ENCODE assay signal across 8 cellular contexts in the genomic region with DNA sequence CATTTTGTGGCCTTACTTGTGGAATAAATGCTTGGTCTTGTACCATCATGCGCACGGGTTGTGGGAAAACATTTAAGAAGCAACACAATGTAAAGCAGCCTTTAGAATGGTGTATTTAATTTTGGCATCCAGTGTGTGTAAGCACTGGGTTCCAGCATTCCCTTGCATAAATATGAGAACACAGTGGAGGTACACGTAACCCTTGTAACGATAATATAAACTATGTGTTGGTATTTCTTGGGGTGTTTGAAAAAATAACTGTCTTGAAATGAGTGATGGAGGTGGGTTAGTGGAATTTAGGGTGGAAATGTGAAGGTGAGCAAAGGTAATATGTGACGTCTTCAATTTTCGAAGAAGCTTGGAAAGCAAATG. TPM values are rescaled to one million over a fixed set of nuclear protein-coding genes. Genes with fewer than 3 reads are reported as not detected.
DNase-seq lines count a peak whose midpoint lies in the region; ATAC-seq, FAIRE-seq and TF ChIP-seq lines count a peak whose summit lies in the region.

No MANE protein-coding gene starts in this region.

- no peaks in the 10 kb centered on the region for H3K27me3 ChIP-seq in CD4-positive, alpha-beta T cell (ENCODE audit: control insufficient read depth, insufficient read depth, low read length)
- no peaks in the 10 kb centered on the region for H3K27me3 ChIP-seq in PC-3 (ENCODE audit: low read length)
- no peaks in the 10 kb centered on the region for H3K27me3 ChIP-seq in endothelial cell of umbilical vein (ENCODE audit: control insufficient read depth in 2 of 2, insufficient read depth in 2 of 2, low read length in 2 of 2)
- H3K27me3 ChIP-seq in neutrophil: peaks cover 38% of the 10 kb centered on the region

- BruUV-seq in PC-3 (replicated peaks; lab: Mats Ljungman, UMichigan) (TSS peak; percentile 26), endothelial cell of umbilical vein (replicated peaks; lab: Mats Ljungman, UMichigan) (TSS peak; percentile 18)

- H3K27ac ChIP-seq in CD4-positive, alpha-beta T cell (ENCODE audit: low read depth, low read length): no peak overlapping the region
- H3K27ac ChIP-seq in PC-3 (ENCODE audit: low read length) (peak overlapping the region; percentile 45), endothelial cell of umbilical vein (ENCODE audit: insufficient read depth, low read depth, low read length) (peak overlapping the region; percentile 4), neutrophil (no peak overlapping the region)

- H3K9me2 ChIP-seq in PC-3 (replicated peaks; ENCODE audit: low read length): no peaks in the 10 kb centered on the region

- no peaks in the 10 kb centered on the region for H3K9me3 Mint-ChIP-seq in CD4-positive, alpha-beta T cell

- intact Hi-C loops in CD4-positive, alpha-beta T cell (cut with DNase I, micrococcal nuclease): loop anchor here in 1 of 2 experiments (10.0 kb wide), 1 partner anchor 1020 kb away; a partner anchor contains a TSS
- intact Hi-C loops in PC-3 (cut with micrococcal nuclease) (no loop called here), endothelial cell of umbilical vein (cut with micrococcal nuclease) (loop anchor here (2.0 kb wide), 1 partner anchor 62 kb away; no protein-coding TSS in a partner anchor)

- H3K9me3 ChIP-seq in CD4-positive, alpha-beta T cell (ENCODE audit: control insufficient read depth, low read length): no peaks in the 10 kb centered on the region
- H3K9me3 ChIP-seq in PC-3 (ENCODE audit: low read length) (no peaks in the 10 kb centered on the region), endothelial cell of umbilical vein (replicated peaks; ENCODE audit: control insufficient read depth, insufficient read depth, low read length) (no peaks in the 10 kb centered on the region), neutrophil (no peaks in the 10 kb centered on the region)

- CTCF ChIA-PET in CD4-positive, alpha-beta T cell (lab: Charles Lee): no interaction called here
- CTCF ChIA-PET in PC-3 (lab: Charles Lee) (no interaction called here), endothelial cell of umbilical vein (lab: Charles Lee) (interaction anchor here (1.0 to 2.3 kb wide), 3 partner anchors 12 to 45 kb away, joined by 3 to 12 read pairs (median 4); no protein-coding TSS in a partner anchor)

- FAIRE-seq in endothelial cell of umbilical vein (lab: Jason Lieb, UNC) (no peak), HTR-8/SVneo (lab: Jason Lieb, UNC) (no peak)

- TF ChIP-seq CTCF in CD4-positive, alpha-beta T cell (IDR thresholded peaks at IDR 0.05): no peak
- TF ChIP-seq CTCF in PC-3 (conservative IDR thresholded peaks at IDR 0.05; ENCODE audit: low read depth, low read length): no peak
- no peak for TF ChIP-seq CTCF in endothelial cell of umbilical vein (IDR thresholded peaks at IDR 0.05; ENCODE audit: extremely low read depth in 1 of 2, insufficient read depth in 1 of 2, low read depth in 1 of 2, low read length in 2 of 2)
- no peak for TF ChIP-seq CTCF in neutrophil (IDR thresholded peaks at IDR 0.05)

- no peaks in the 10 kb centered on the region for H3K9me1 ChIP-seq in endothelial cell of umbilical vein (replicated peaks; ENCODE audit: control insufficient read depth, extremely low read depth, insufficient read depth, low read length)

- H3K9ac ChIP-seq in PC-3 (ENCODE audit: low read length) (peak overlapping the region; percentile 75), endothelial cell of umbilical vein (replicated peaks; ENCODE audit: extremely low read depth, insufficient read depth, low read length) (peak overlapping the region; percentile 45)

- no peak for TF ChIP-seq POLR2A in endothelial cell of umbilical vein (IDR thresholded peaks at IDR 0.05; ENCODE audit: low read depth, low read length)

- no peaks in the 10 kb centered on the region for H3F3A ChIP-seq in PC-3 (ENCODE audit: low read length, unreplicated experiment)

- H3K79me2 ChIP-seq in PC-3 (ENCODE audit: low read length): peaks cover 63% of the 10 kb centered on the region
- H3K79me2 ChIP-seq in endothelial cell of umbilical vein (ENCODE audit: control insufficient read depth, insufficient read depth, low read length): peaks cover 51% of the 10 kb centered on the region

- no peaks in the 10 kb centered on the region for H3K27me3 Mint-ChIP-seq in CD4-positive, alpha-beta T cell

- dilution Hi-C loops in endothelial cell of umbilical vein (cut with MboI; ENCODE audit: extremely low pct_ligation_motif_present, low sequenced_read_pairs): no loop called here

- H3K4me1 Mint-ChIP-seq in CD4-positive, alpha-beta T cell (ENCODE audit: low read depth): peaks cover 56% of the 10 kb centered on the region

- H3K36me3 ChIP-seq in PC-3 (ENCODE audit: low read depth, low read length) (peaks cover 11% of the 10 kb centered on the region; the same call in 1 of the 2 replicates), endothelial cell of umbilical vein (ENCODE audit: control insufficient read depth in 2 of 2, extremely low read depth in 1 of 2, insufficient read depth in 2 of 2, low read length in 2 of 2) (peaks cover 0 to 3% of the 10 kb centered on the region in 2 experiments), neutrophil (no peaks in the 10 kb centered on the region)

- peak overlapping the region; percentile 85 for H3K4me2 ChIP-seq in PC-3 (ENCODE audit: low read length)
- peak overlapping the region; percentile 57 for H3K4me2 ChIP-seq in endothelial cell of umbilical vein (ENCODE audit: insufficient read depth, low read length)

- ATAC-seq in CD4-positive, alpha-beta T cell (ENCODE audit: poor library complexity): no peak
- ATAC-seq in PC-3: no peak

- H3K4me1 ChIP-seq in PC-3 (ENCODE audit: insufficient read depth, low read length) (peaks cover 24% of the 10 kb centered on the region), endothelial cell of umbilical vein (ENCODE audit: control insufficient read depth, extremely low read depth, insufficient read depth, low read length) (peaks cover 9% of the 10 kb centered on the region), neutrophil (ENCODE audit: control insufficient read depth in 1 of 2, insufficient read depth in 1 of 2, low read depth in 1 of 2, low read length in 1 of 2) (peaks cover 15 to 20% of the 10 kb centered on the region in 2 experiments)

- peak overlapping the region; percentile 97 for H3K4me3 Mint-ChIP-seq in CD4-positive, alpha-beta T cell

- H3K4me3 ChIP-seq in PC-3 (ENCODE audit: low read length) (peak overlapping the region; percentile 68), endothelial cell of umbilical vein (replicated peaks in 1 of 3; ENCODE audit: insufficient read depth in 1 of 3, low read depth in 1 of 3, low read length in 3 of 3) (peak overlapping the region; percentile 9 to 84 (median 61)), neutrophil (ENCODE audit: low read depth in 1 of 2, low read length in 1 of 2) (peak overlapping the region; percentile 88)

- H3K27ac Mint-ChIP-seq in CD4-positive, alpha-beta T cell: peak overlapping the region; percentile 90

- DNase-seq in CD4-positive, alpha-beta T cell: no peak
- no peak for DNase-seq in PC-3
- DNase-seq in endothelial cell of umbilical vein (ENCODE audit: low read depth, low spot score): no peak
- DNase-seq in activated effector memory CD4-positive, alpha-beta T cell treated with anti-CD3 and anti-CD28 coated beads, Interleukin-2, amount 50 U/mL, for 16 hours: no peak
- no peak for DNase-seq in SIG-M5 (lab: John Stamatoyannopoulos, UW)
- no peak for DNase-seq in HTR-8/SVneo (ENCODE audit: insufficient read length, low spot score)
- DNase-seq in activated CD8-positive, alpha-beta memory T cell treated with anti-CD3 and anti-CD28 coated beads, Interleukin-2, amount 50 U/mL, for 4 hours: no peak

- POLR2A ChIA-PET in CD4-positive, alpha-beta T cell (lab: Charles Lee): interaction anchor here (0.7 kb wide), 1 partner anchor 17 kb away, joined by 3 read pairs; no protein-coding TSS in a partner anchor
- POLR2A ChIA-PET in PC-3 (lab: Charles Lee; ENCODE audit: unreplicated experiment): no interaction called here
- POLR2A ChIA-PET in endothelial cell of umbilical vein (lab: Charles Lee): no interaction called here

- peaks cover 15% of the 10 kb centered on the region for H3K36me3 Mint-ChIP-seq in CD4-positive, alpha-beta T cell (ENCODE audit: low read depth)

- H4K20me1 ChIP-seq in PC-3 (ENCODE audit: low read length) (0 out of 2 replicates have a peak, but pooled peaks cover 7% of the 10 kb centered on the region), endothelial cell of umbilical vein (replicated peaks; ENCODE audit: control insufficient read depth, extremely low read depth, insufficient read depth, low read length) (no peaks in the 10 kb centered on the region)

- peak overlapping the region; percentile 76 for H2AFZ ChIP-seq in PC-3 (ENCODE audit: low read length)
- peak overlapping the region; percentile 61 for H2AFZ ChIP-seq in endothelial cell of umbilical vein (ENCODE audit: low read depth, low read length)

TF ChIP-seq in endothelial cell of umbilical vein, 7 proteins besides CTCF, POLR2A, EP300 and RAD21:
- TF ChIP-seq JUN (IDR thresholded peaks at IDR 0.05; ENCODE audit: borderline replicate concordance, insufficient read depth, insufficient read length, low read depth): no peak
- TF ChIP-seq, protein P1, sequence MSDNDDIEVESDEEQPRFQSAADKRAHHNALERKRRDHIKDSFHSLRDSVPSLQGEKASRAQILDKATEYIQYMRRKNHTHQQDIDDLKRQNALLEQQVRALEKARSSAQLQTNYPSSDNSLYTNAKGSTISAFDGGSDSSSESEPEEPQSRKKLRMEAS (IDR thresholded peaks at IDR 0.05; ENCODE audit: insufficient read depth, insufficient read length): no peak
- no peak for TF ChIP-seq POLR2AphosphoS5 (IDR thresholded peaks at IDR 0.05; ENCODE audit: insufficient read depth, low read depth, low read length)
- no peak for TF ChIP-seq EZH2 (IDR thresholded peaks at IDR 0.05; ENCODE audit: borderline replicate concordance, low read depth, low read length, severe bottlenecking)
- TF ChIP-seq MYC (IDR thresholded peaks at IDR 0.05; ENCODE audit: low read depth, low read length): no peak
- no peak for TF ChIP-seq FOS (IDR thresholded peaks at IDR 0.05; ENCODE audit: borderline replicate concordance, insufficient read depth, low read length)
- TF ChIP-seq GATA2 (IDR thresholded peaks at IDR 0.05; ENCODE audit: insufficient read depth, insufficient read length, low read depth, low read length): no peak
TF ChIP-seq in endothelial cell of umbilical vein: peak in this region for 0.

RNA-seq across cellular contexts. Expression of a gene that starts 2.1 kb away (rescaled TPM):
- total RNA-seq in CD4-positive, alpha-beta T cell: 10 to 100 TPM; 36.2 to 39.9 TPM
- total RNA-seq in PC-3 (2014; rRNA removed) (25.5 and 44.8 TPM in 2 replicates), endothelial cell of umbilical vein (50.2 and 50.6 TPM in 2 replicates)
- polyA plus RNA-seq in endothelial cell of umbilical vein: 20.5 and 24.8 TPM in 2 replicates
- 18.4 and 26.9 TPM in 2 replicates for polyA plus RNA-seq in endothelial cell of umbilical vein (2011; cell fraction: cytosol; rRNA removed)
- 157 and 173 TPM in 2 replicates for polyA plus RNA-seq in endothelial cell of umbilical vein (2011; cell fraction: nucleus; rRNA removed)
- 32.8 and 33.0 TPM in 2 replicates for polyA plus RNA-seq in endothelial cell of umbilical vein (2012)
- 76.8 and 129 TPM in 2 replicates for polyA minus RNA-seq in endothelial cell of umbilical vein
- polyA minus RNA-seq in endothelial cell of umbilical vein (2011; cell fraction: cytosol; rRNA and poly(A)+ RNA removed): 26.2 TPM
- polyA minus RNA-seq in endothelial cell of umbilical vein (2011; cell fraction: nucleus; rRNA and poly(A)+ RNA removed): 79.2 and 104 TPM in 2 replicates

Comparison
In these comparisons a context has a peak if more than half of its experiments do, and no peak if none do; other contexts are left out.
1. H3K27ac ChIP-seq: peak in PC-3 (single experiment) and endothelial cell of umbilical vein (single experiment); none in CD4-positive, alpha-beta T cell (single experiment) and neutrophil (single experiment).
2. Peak in every context shown above with its lines, with median percentiles within 50 percentile points of each other: H3K4me3 ChIP-seq.